19 cellular contexts compared by ENCODE assay signal in genomic region chr9:78017294-78017693, GRCh38.
"Had no signal": no experiment of that assay in that cellular context is flagged by ENCODE, and none has a peak within 500 bp of the region (broad histone marks: within the 10 kb centered on the region; RNA-seq: fewer than 3 reads in every experiment).

No MANE protein-coding gene starts in this region.

- H3K27ac ChIP-seq: foreskin keratinocyte, spleen, thoracic aorta, vagina had no signal

- H3K9me3 ChIP-seq: spleen, thoracic aorta, vagina had no signal

- ATAC-seq: activated CD8-positive, alpha-beta memory T cell treated with anti-CD3 and anti-CD28 coated beads, Interleukin-2, amount 10 ng/mL, durations not matched to agents 7 days and 5 days; activated CD8-positive, alpha-beta T cell treated with anti-CD3 and anti-CD28 coated beads for 36 hours; foreskin keratinocyte; left colon had no signal

- H3K4me3 Mint-ChIP-seq: activated CD4-positive, alpha-beta T cell treated with anti-CD3 and anti-CD28 coated beads, Interleukin-2, amount 10 ng/mL, durations not matched to agents 7 days and 5 days; activated CD8-positive, alpha-beta memory T cell treated with anti-CD3 and anti-CD28 coated beads, Interleukin-2, amount 10 ng/mL, durations not matched to agents 7 days and 5 days; activated CD8-positive, alpha-beta T cell treated with anti-CD3 and anti-CD28 coated beads for 36 hours; memory B cell; neural crest cell; type B pancreatic cell had no signal

- DNase-seq: activated CD4-positive, alpha-beta T cell treated with anti-CD3 and anti-CD28 coated beads, Interleukin-2, amount 10 ng/mL, durations not matched to agents 7 days and 5 days; activated CD4-positive, CD25-positive, alpha-beta regulatory T cell; activated CD8-positive, alpha-beta memory T cell treated with anti-CD3 and anti-CD28 coated beads, Interleukin-2, amount 10 ng/mL, durations not matched to agents 7 days and 5 days; activated CD8-positive, alpha-beta T cell treated with anti-CD3 and anti-CD28 coated beads for 36 hours; activated naive CD4-positive, alpha-beta T cell treated with Interleukin-2 at 50 U/mL for 16 hours; activated T-cell treated with anti-CD3 and anti-CD28 coated beads for 4 hours; cortex of kidney; foreskin keratinocyte; left colon; retina; spleen; stimulated activated CD4-positive, alpha-beta T cell treated with anti-CD3 and anti-CD28 coated beads, Interleukin-4, amount 100 ng/mL, for 1 hour; stimulated activated naive CD4-positive, alpha-beta T cell had no signal

- H3K4me1 Mint-ChIP-seq: memory B cell had no signal

- H3K4me3 ChIP-seq: spleen, thoracic aorta, vagina had no signal

- H3K9me3 Mint-ChIP-seq: activated CD8-positive, alpha-beta T cell treated with anti-CD3 and anti-CD28 coated beads for 36 hours; memory B cell; neural crest cell; type B pancreatic cell had no signal

- H3K27ac Mint-ChIP-seq: activated CD4-positive, alpha-beta T cell treated with anti-CD3 and anti-CD28 coated beads, Interleukin-2, amount 10 ng/mL, durations not matched to agents 7 days and 5 days; activated CD8-positive, alpha-beta memory T cell treated with anti-CD3 and anti-CD28 coated beads, Interleukin-2, amount 10 ng/mL, durations not matched to agents 7 days and 5 days; activated CD8-positive, alpha-beta T cell treated with anti-CD3 and anti-CD28 coated beads for 36 hours; memory B cell; progenitor cell of endocrine pancreas; type B pancreatic cell had no signal

- H3K36me3 Mint-ChIP-seq: memory B cell had no signal

- H3K36me3 ChIP-seq: spleen, thoracic aorta, vagina had no signal

- H3K27me3 Mint-ChIP-seq: activated CD4-positive, alpha-beta T cell treated with anti-CD3 and anti-CD28 coated beads, Interleukin-2, amount 10 ng/mL, durations not matched to agents 7 days and 5 days; activated CD8-positive, alpha-beta memory T cell treated with anti-CD3 and anti-CD28 coated beads, Interleukin-2, amount 10 ng/mL, durations not matched to agents 7 days and 5 days; activated CD8-positive, alpha-beta T cell treated with anti-CD3 and anti-CD28 coated beads for 36 hours; progenitor cell of endocrine pancreas; type B pancreatic cell had no signal
